In genomic region chr5:37867634-37868033, GRCh38 we compare ENCODE assay signal across 1 cellular context.
TF ChIP-seq lines count a peak whose summit lies in the region.

No MANE protein-coding gene starts in this region.

TF ChIP-seq in GM23338, 12 proteins besides CTCF, POLR2A, EP300 and RAD21 (continued from another document):
- TF ChIP-seq ETS1 (IDR thresholded peaks at IDR 0.05) (no peak), NANOG (IDR thresholded peaks at IDR 0.05; ENCODE audit: borderline replicate concordance) (no peak), STAT1 (IDR thresholded peaks at IDR 0.05; ENCODE audit: unreplicated experiment) (no peak)
